In genomic region chr6:128516514-128516898, GRCh38 we compare ENCODE assay signal across 1 cellular context.
TF ChIP-seq lines count a peak whose summit lies in the region.

No MANE protein-coding gene starts in this region.

TF ChIP-seq in GM23338, 12 proteins besides CTCF, POLR2A, EP300 and RAD21 (continued from another document):
- TF ChIP-seq ZNF462 (CRISPR knock-in tag; IDR thresholded peaks at IDR 0.05) (no peak), CREB1 (CRISPR knock-in tag; IDR thresholded peaks at IDR 0.05; ENCODE audit: low read depth) (no peak), NANOG (IDR thresholded peaks at IDR 0.05; ENCODE audit: borderline replicate concordance) (no peak), POLR2AphosphoS5 (IDR thresholded peaks at IDR 0.05; ENCODE audit: low read depth) (no peak), EZH2phosphoT487 (IDR thresholded peaks at IDR 0.05; ENCODE audit: unreplicated experiment) (no peak), ZNF114 (CRISPR knock-in tag; IDR thresholded peaks at IDR 0.05) (no peak)
